In genomic region chrX:111168314-111168713, GRCh38 we compare ENCODE assay signal across 10 cellular contexts.
DNase-seq lines count a peak whose midpoint lies in the region; ATAC-seq, FAIRE-seq and TF ChIP-seq lines count a peak whose summit lies in the region.
"Had no signal": no experiment of that assay in that cellular context is flagged by ENCODE, and none has a peak within 500 bp of the region (broad histone marks: within the 10 kb centered on the region; RNA-seq: fewer than 3 reads in every experiment).

No MANE protein-coding gene starts in this region.

- no peak for ATAC-seq in HG03159 (IDR thresholded peaks at IDR 0.05; ENCODE audit: unreplicated experiment)

- TF ChIP-seq CTCF in foreskin fibroblast (IDR thresholded peaks at IDR 0.05; ENCODE audit: low read depth, low read length) = no peak

- H3K4me3 ChIP-seq in foreskin fibroblast (ENCODE audit: low read depth in 1 of 2, low read length in 2 of 2) = no peak overlapping the region
- H3K4me3 ChIP-seq: right atrium auricular region, SJSA1 had no signal

- in situ Hi-C loops in KBM-7 (cut with MboI; ENCODE audit: low pct_unique_long_range_greater_than_20kb, low sequenced_read_pairs) (no loop called here), SK-MEL-5 (cut with HindIII; ENCODE audit: low pct_unique_long_range_greater_than_20kb, low sequenced_read_pairs) (no loop called here)

- peak; percentile 91 for FAIRE-seq in islet of Langerhans (lab: Jason Lieb, UNC)

- DNase-seq in DMS 273 (lab: John Stamatoyannopoulos, UW; ENCODE audit: unreplicated experiment) (peak; percentile 73), KBM-7 (peak; percentile 19), SK-MEL-5 (ENCODE audit: low read depth, low spot score) (peak; percentile 63), foreskin fibroblast (no peak), dermis blood vessel endothelial cell (no peak)
- DNase-seq in activated naive CD4-positive, alpha-beta T cell treated with Interleukin-2 at 50 U/mL for 16 hours = no peak

Comparison
In these comparisons a context has a peak if more than half of its experiments do, and no peak if none do; other contexts are left out.
1. DNase-seq: peak in DMS 273 (single experiment), KBM-7 (single experiment) and SK-MEL-5 (single experiment); none in foreskin fibroblast (0 of 2), dermis blood vessel endothelial cell (single experiment) and activated naive CD4-positive, alpha-beta T cell treated with Interleukin-2 at 50 U/mL for 16 hours (single experiment).